In the genomic region with DNA sequence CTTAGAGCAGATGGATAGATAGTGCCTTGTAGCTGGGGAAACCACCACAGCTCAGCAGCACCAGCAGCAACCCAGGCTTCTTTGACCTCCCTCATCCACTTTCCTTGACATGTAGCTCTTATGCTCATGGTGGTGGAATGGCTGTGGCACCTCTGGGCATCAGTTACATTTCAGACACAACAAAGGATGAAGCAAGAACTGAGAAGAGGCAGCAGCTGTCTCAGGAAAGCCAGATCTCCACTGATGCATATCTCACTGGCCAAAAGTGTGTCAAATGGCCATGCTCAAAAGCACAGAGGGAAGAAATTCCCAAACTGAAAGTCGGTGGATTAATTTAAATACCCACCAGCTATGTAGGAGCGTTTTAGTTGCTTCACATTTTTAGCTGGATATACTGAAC, we compare ENCODE assay signal across 27 cellular contexts.
"Had no signal": no experiment of that assay in that cellular context is flagged by ENCODE, and none has a peak within 500 bp of the region (broad histone marks: within the 10 kb centered on the region; RNA-seq: fewer than 3 reads in every experiment).

No MANE protein-coding gene starts in this region.

- H3K36me3 ChIP-seq: brain microvascular endothelial cell, cardiac muscle cell, MG63, Peyer's patch, SJSA1 had no signal

- H3K27ac Mint-ChIP-seq: activated CD8-positive, alpha-beta T cell treated with anti-CD3 and anti-CD28 coated beads for 36 hours; activated naive CD4-positive, alpha-beta T cell treated with anti-CD3 and anti-CD28 coated beads, Interleukin-2, amount 10 ng/mL, durations not matched to agents 7 days and 5 days; activated naive CD8-positive, alpha-beta T cell treated with anti-CD3 and anti-CD28 coated beads for 36 hours; activated T-cell treated with anti-CD3 and anti-CD28 coated beads, Interleukin-2, amount 50 U/mL, for 72 hours; activated T-helper 2 cell treated with anti-CD3 and anti-CD28 coated beads, Interferon-gamma antibody, Interleukin-2, Interleukin-4, amounts not matched to agents 10 μg/mL and 5 μg/mL and 100 μg/mL, durations not matched to agents 14 hours and 24 hours and 36 hours; T-helper 1 cell treated with Interleukin-12 subunit alpha and Interleukin-12 subunit beta and Interleukin-4 antibody, amounts not matched to agents 30 μg/mL and 1 μg/mL, for 36 hours had no signal

- H3K9me3 ChIP-seq: MG63, Peyer's patch, SJSA1 had no signal

- H3K27me3 Mint-ChIP-seq: activated CD8-positive, alpha-beta T cell treated with anti-CD3 and anti-CD28 coated beads for 36 hours; activated naive CD4-positive, alpha-beta T cell treated with anti-CD3 and anti-CD28 coated beads, Interleukin-2, amount 10 ng/mL, durations not matched to agents 7 days and 5 days; activated naive CD8-positive, alpha-beta T cell treated with anti-CD3 and anti-CD28 coated beads for 36 hours had no signal

- H3K27ac ChIP-seq: brain microvascular endothelial cell, cardiac muscle cell, Peyer's patch, RWPE1, SJSA1 had no signal

- H3K4me1 Mint-ChIP-seq: activated naive CD4-positive, alpha-beta T cell treated with anti-CD3 and anti-CD28 coated beads, Interleukin-2, amount 10 ng/mL, durations not matched to agents 7 days and 5 days; activated naive CD8-positive, alpha-beta T cell treated with anti-CD3 and anti-CD28 coated beads for 36 hours had no signal

- H3K36me3 Mint-ChIP-seq: activated naive CD4-positive, alpha-beta T cell treated with anti-CD3 and anti-CD28 coated beads, Interleukin-2, amount 10 ng/mL, durations not matched to agents 7 days and 5 days; activated naive CD8-positive, alpha-beta T cell treated with anti-CD3 and anti-CD28 coated beads for 36 hours had no signal

- H3K4me3 ChIP-seq: cardiac muscle cell, MG63, Peyer's patch, SJSA1 had no signal

- DNase-seq: activated CD4-positive, alpha-beta T cell treated with anti-CD3 and anti-CD28 coated beads for 4 hours; activated CD8-positive, alpha-beta memory T cell treated with anti-CD3 and anti-CD28 coated beads, Interleukin-2, amount 50 U/mL, for 4 hours; activated CD8-positive, alpha-beta T cell treated with anti-CD3 and anti-CD28 coated beads for 36 hours; activated gamma-delta T cell treated with Interleukin-2 at 50 U/mL for 16 hours; activated naive CD4-positive, alpha-beta T cell treated with anti-CD3 and anti-CD28 coated beads, Interleukin-2, amount 10 ng/mL, durations not matched to agents 7 days and 5 days; activated naive CD8-positive, alpha-beta T cell treated with anti-CD3 and anti-CD28 coated beads for 36 hours; activated T-cell treated with anti-CD3 and anti-CD28 coated beads, Interleukin-2, amount 50 U/mL, for 72 hours; brain microvascular endothelial cell; MG63; MV-4-11; NCI-H1092 treated with DMSO at 0.1 percent for 48 hours; NCI-H1417 treated with DMSO at 0.1 percent for 48 hours; NCI-H1694; NCI-H2029; NCI-H2107; NCI-H2171 treated with DMSO at 0.1 percent for 48 hours; NCI-H226; NCI-H526 treated with DMSO at 0.1 percent for 48 hours; NK-92 treated with Interleukin-12 subunit alpha and Interleukin-12 subunit beta, amount 100 ng/mL, for 24 hours; Peyer's patch; Right ventricle myocardium superior had no signal

- H3K27me3 ChIP-seq: brain microvascular endothelial cell, cardiac muscle cell, MG63, Peyer's patch, SJSA1 had no signal

- H3K4me1 ChIP-seq: Peyer's patch had no signal

- ATAC-seq: activated CD4-positive, CD25-positive, alpha-beta regulatory T cell treated with anti-CD3 and anti-CD28 coated beads, Interleukin-2, amount 50 U/mL, for 24 hours; activated CD8-positive, alpha-beta T cell treated with anti-CD3 and anti-CD28 coated beads for 36 hours; activated T-cell treated with anti-CD3 and anti-CD28 coated beads, Interleukin-2, amount 50 U/mL, for 72 hours had no signal

- H3K4me3 Mint-ChIP-seq: activated CD8-positive, alpha-beta T cell treated with anti-CD3 and anti-CD28 coated beads for 36 hours; activated naive CD4-positive, alpha-beta T cell treated with anti-CD3 and anti-CD28 coated beads, Interleukin-2, amount 10 ng/mL, durations not matched to agents 7 days and 5 days; activated naive CD8-positive, alpha-beta T cell treated with anti-CD3 and anti-CD28 coated beads for 36 hours; activated T-cell treated with anti-CD3 and anti-CD28 coated beads, Interleukin-2, amount 50 U/mL, for 72 hours; T-helper 1 cell treated with Interleukin-12 subunit alpha and Interleukin-12 subunit beta and Interleukin-4 antibody, amounts not matched to agents 30 μg/mL and 1 μg/mL, for 36 hours had no signal

- H3K9me3 Mint-ChIP-seq: activated CD8-positive, alpha-beta T cell treated with anti-CD3 and anti-CD28 coated beads for 36 hours; activated naive CD4-positive, alpha-beta T cell treated with anti-CD3 and anti-CD28 coated beads, Interleukin-2, amount 10 ng/mL, durations not matched to agents 7 days and 5 days; activated naive CD8-positive, alpha-beta T cell treated with anti-CD3 and anti-CD28 coated beads for 36 hours; T-helper 1 cell treated with Interleukin-12 subunit alpha and Interleukin-12 subunit beta and Interleukin-4 antibody, amounts not matched to agents 30 μg/mL and 1 μg/mL, for 36 hours had no signal
